In the genomic region with DNA sequence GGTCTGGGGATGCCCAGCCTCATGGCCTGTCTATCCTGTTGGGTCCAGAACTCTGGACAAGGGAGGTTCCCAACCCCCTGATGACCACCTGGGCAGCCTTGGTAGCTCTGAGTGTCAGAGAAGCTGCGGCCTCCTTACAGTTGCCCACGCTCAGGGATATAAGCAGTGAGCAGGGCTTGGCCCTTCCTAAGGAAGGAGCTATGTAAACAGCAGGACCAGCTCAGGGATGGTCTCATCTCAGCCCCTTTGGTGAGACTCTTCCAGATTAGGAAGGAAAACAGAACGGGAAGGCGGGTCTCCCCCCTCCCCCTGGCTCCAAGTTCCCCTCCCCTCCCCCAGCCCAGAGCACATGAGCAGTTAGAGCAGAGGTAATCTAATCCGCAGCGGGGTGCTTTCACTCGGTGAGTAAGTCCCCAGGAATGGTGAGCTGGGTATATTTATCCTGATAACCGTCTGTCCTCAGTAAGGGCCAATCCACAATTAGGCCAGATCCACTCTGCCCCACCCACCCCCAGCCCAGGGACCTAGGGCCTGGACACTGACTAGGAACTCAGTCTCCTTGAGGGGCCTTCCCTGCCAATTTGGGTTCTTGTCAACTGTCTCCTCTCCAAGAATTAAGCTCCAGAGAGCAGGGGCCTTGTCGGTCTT, we compare ENCODE assay signal across 8 cellular contexts. TPM values are rescaled to one million over a fixed set of nuclear protein-coding genes. Genes with fewer than 3 reads are reported as not detected.
DNase-seq lines count a peak whose midpoint lies in the region; ATAC-seq and TF ChIP-seq lines count a peak whose summit lies in the region.

No MANE protein-coding gene starts in this region.

- H3K4me1 ChIP-seq in RWPE2 (ENCODE audit: insufficient read depth, poor library complexity, severe bottlenecking) (peaks cover 97% of the 10 kb centered on the region), endodermal cell (ENCODE audit: control insufficient read depth, insufficient read depth, low read length) (peaks cover 73% of the 10 kb centered on the region), muscle layer of colon (ENCODE audit: insufficient read depth, low read length) (peaks cover 89% of the 10 kb centered on the region)

- no peaks in the 10 kb centered on the region for H3K27me3 Mint-ChIP-seq in endodermal cell (ENCODE audit: insufficient read depth)

- no peaks in the 10 kb centered on the region for H3K27me3 ChIP-seq in RWPE2 (ENCODE audit: insufficient read depth, poor library complexity, severe bottlenecking)
- no peaks in the 10 kb centered on the region for H3K27me3 ChIP-seq in endodermal cell (ENCODE audit: control insufficient read depth, insufficient read depth, low read length, poor library complexity, severe bottlenecking)
- no peaks in the 10 kb centered on the region for H3K27me3 ChIP-seq in muscle layer of colon (ENCODE audit: control insufficient read depth in 1 of 2, insufficient read depth in 2 of 2, low read length in 2 of 2)

- H3K4me3 ChIP-seq in RWPE2 (ENCODE audit: severe bottlenecking) (no peak overlapping the region), endodermal cell (ENCODE audit: low read length) (peak overlapping the region; percentile 75), muscle layer of colon (ENCODE audit: low read depth in 1 of 2, low read length in 2 of 2) (peak overlapping the region; percentile 25)

- H3K9me3 Mint-ChIP-seq in endodermal cell, result no peaks in the 10 kb centered on the region

- ATAC-seq in RWPE2 (ENCODE audit: low read depth) (peak; percentile 36), HG02973 (IDR thresholded peaks at IDR 0.05; ENCODE audit: unreplicated experiment) (no peak), HG02981 (IDR thresholded peaks at IDR 0.05; ENCODE audit: unreplicated experiment) (no peak)

- H3K4me3 Mint-ChIP-seq in endodermal cell, result peak overlapping the region; percentile 48

- H3K27ac Mint-ChIP-seq in endodermal cell, result peak overlapping the region; percentile 99

- DNase-seq in SIG-M5 treated with dmso at 0.1 percent for 504 hours (lab: John Stamatoyannopoulos, UW; ENCODE audit: unreplicated experiment), result peak; percentile 27
- DNase-seq in SIG-M5 (lab: John Stamatoyannopoulos, UW), result no peak
- peak; percentile 92 for DNase-seq in RWPE2 (ENCODE audit: low spot score)
- DNase-seq in endodermal cell, result peak; percentile 100
- no peak for DNase-seq in cerebellar nuclear complex (lab: John Stamatoyannopoulos, UW)

- TF ChIP-seq CTCF in RWPE2 (IDR thresholded peaks at IDR 0.05; ENCODE audit: poor library complexity, severe bottlenecking) (no peak), endodermal cell (conservative IDR thresholded peaks at IDR 0.05) (no peak)

- H3K27ac ChIP-seq in RWPE2 (ENCODE audit: poor library complexity, severe bottlenecking) (peak overlapping the region; percentile 100), endodermal cell (ENCODE audit: low read depth, low read length) (peak overlapping the region; percentile 93), muscle layer of colon (ENCODE audit: low read depth, low read length) (peak overlapping the region; percentile 95)

- H3K9ac ChIP-seq in endodermal cell (ENCODE audit: extremely low read depth, low read length, poor library complexity, severe bottlenecking), result peak overlapping the region; percentile 90
- H3K9ac ChIP-seq in muscle layer of colon (ENCODE audit: low read length), result peak overlapping the region; percentile 55

- peaks cover 85% of the 10 kb centered on the region for H3K4me1 Mint-ChIP-seq in endodermal cell

- H3K9me3 ChIP-seq in RWPE2 (ENCODE audit: severe bottlenecking) (no peaks in the 10 kb centered on the region), endodermal cell (ENCODE audit: control insufficient read depth, low read length) (no peaks in the 10 kb centered on the region), muscle layer of colon (ENCODE audit: low read length) (no peaks in the 10 kb centered on the region)

- WGBS in endodermal cell (ENCODE audit: insufficient coverage in 1 of 2, insufficient read length in 1 of 2), 2 experiments, result 4 to 11% methylated on average over 3 to 9 of the region's 9 CpGs

- H3K36me3 Mint-ChIP-seq in endodermal cell (ENCODE audit: low read depth), result peaks cover 12% of the 10 kb centered on the region

- H3K36me3 ChIP-seq in RWPE2 (ENCODE audit: low read depth), result peaks cover 43% of the 10 kb centered on the region
- H3K36me3 ChIP-seq in endodermal cell (ENCODE audit: control insufficient read depth, insufficient read depth, low read length), result peaks cover 16% of the 10 kb centered on the region
- peaks cover 6% of the 10 kb centered on the region for H3K36me3 ChIP-seq in muscle layer of colon (ENCODE audit: insufficient read depth, low read length)

RNA-seq across cellular contexts. Expression of a gene that starts 29.5 kb away (rescaled TPM):
- total RNA-seq in endodermal cell, result 1,000 to 10,000 TPM; 2,153 to 2,485 TPM
- polyA plus RNA-seq in endodermal cell (2013, experiment 1 of 2), result 3,202 TPM
- polyA plus RNA-seq in endodermal cell (2013, experiment 2 of 2), result 2,907 TPM

RNA-seq across cellular contexts. Expression of a gene that starts 35.1 kb away (rescaled TPM):
- 10 to 100 TPM; 58.4 to 92.7 TPM for total RNA-seq in endodermal cell
- 42.1 TPM for polyA plus RNA-seq in endodermal cell (2013, experiment 1 of 2)
- polyA plus RNA-seq in endodermal cell (2013, experiment 2 of 2), result 44.5 TPM

RNA-seq across cellular contexts. Expression of a gene that starts 35.9 kb away (rescaled TPM):
- total RNA-seq in endodermal cell, result 100 to 1,000 TPM; 133 to 143 TPM
- polyA plus RNA-seq in endodermal cell (2013, experiment 1 of 2), result 51.2 TPM
- polyA plus RNA-seq in endodermal cell (2013, experiment 2 of 2), result 52.7 TPM

Comparison
In these comparisons a context has a peak if more than half of its experiments do, and no peak if none do; other contexts are left out.
1. DNase-seq: peak in SIG-M5 treated with dmso at 0.1 percent for 504 hours (single experiment), RWPE2 (single experiment) and endodermal cell (single experiment); none in SIG-M5 (single experiment) and cerebellar nuclear complex (0 of 2).
2. Peak in every context shown above with its lines, with median percentiles within 50 percentile points of each other: H3K27ac ChIP-seq.